14 cellular contexts compared by ENCODE assay signal in the genomic region with DNA sequence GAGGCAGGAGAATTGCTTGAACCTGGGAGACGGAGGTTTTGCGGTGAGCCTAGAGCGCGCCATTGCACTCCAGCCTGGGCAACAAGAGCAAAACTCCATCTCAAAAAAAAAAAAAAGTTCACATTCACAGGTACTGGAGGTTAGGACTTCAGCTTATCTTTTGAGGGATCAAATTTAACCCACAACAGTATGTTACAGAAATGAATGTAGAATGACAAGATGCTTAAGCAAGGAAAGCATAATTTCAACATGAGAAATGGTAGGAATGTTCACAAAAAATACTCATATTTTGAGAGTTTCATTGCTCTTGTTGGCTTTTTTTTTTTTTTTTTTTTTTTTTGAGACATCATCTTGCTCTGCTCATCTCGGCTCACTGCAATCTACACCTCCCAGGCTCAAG. TPM values are rescaled to one million over a fixed set of nuclear protein-coding genes. Genes with fewer than 3 reads are reported as not detected.
A peak's percentile ranks its signal among the peaks of the same experiment; 100 is the strongest.
DNase-seq lines count a peak whose midpoint lies in the region; ATAC-seq and TF ChIP-seq lines count a peak whose summit lies in the region.
"Had no signal": no experiment of that assay in that cellular context is flagged by ENCODE, and none has a peak within 500 bp of the region (broad histone marks: within the 10 kb centered on the region; RNA-seq: fewer than 3 reads in every experiment).

No MANE protein-coding gene starts in this region.

- H2AK9ac ChIP-seq in IMR-90 (replicated peaks; ENCODE audit: low read depth, low read length, poor library complexity), result no peak overlapping the region

- no peak overlapping the region for H4K5ac ChIP-seq in IMR-90 (ENCODE audit: low read depth, low read length)

- intact Hi-C loops in CD4-positive, alpha-beta T cell (cut with DNase I, micrococcal nuclease), result loop anchor here (5.0 to 10.0 kb wide), 5 partner anchors 192 to 828 kb away; a partner anchor contains a TSS
- intact Hi-C loops in IMR-90 (cut with micrococcal nuclease) (loop anchor here (10.0 kb wide), 1 partner anchor 258 kb away; a partner anchor contains a TSS), thyroid gland (cut with DNase I) (no loop called here), spleen (cut with DNase I; ENCODE audit: low total_unique reads) (no loop called here)
- intact Hi-C loops in activated T-helper 2 cell treated with anti-CD3 and anti-CD28 coated beads, Interferon-gamma antibody, Interleukin-2, Interleukin-4, amounts not matched to agents 10 μg/mL and 5 μg/mL and 100 μg/mL, durations not matched to agents 14 hours and 24 hours and 36 hours (cut with micrococcal nuclease), result loop anchor here (1.0 to 10.0 kb wide), 4 partner anchors 11 to 465 kb away; a partner anchor contains a TSS

- peaks cover 31% of the 10 kb centered on the region for H3K4me1 Mint-ChIP-seq in CD4-positive, alpha-beta T cell (ENCODE audit: low read depth)
- H3K4me1 Mint-ChIP-seq in activated T-helper 2 cell treated with anti-CD3 and anti-CD28 coated beads, Interferon-gamma antibody, Interleukin-2, Interleukin-4, amounts not matched to agents 10 μg/mL and 5 μg/mL and 100 μg/mL, durations not matched to agents 14 hours and 24 hours and 36 hours (ENCODE audit: low read depth), result peaks cover 30% of the 10 kb centered on the region
- peaks cover 32% of the 10 kb centered on the region for H3K4me1 Mint-ChIP-seq in activated CD8-positive, alpha-beta memory T cell treated with anti-CD3 and anti-CD28 coated beads, Interleukin-2, amount 10 ng/mL, durations not matched to agents 7 days and 5 days

- H3K4me2 ChIP-seq in IMR-90 (ENCODE audit: low read depth, low read length), result no peak overlapping the region

- H3K27ac ChIP-seq in CD4-positive, alpha-beta T cell (ENCODE audit: low read depth, low read length), result no peak overlapping the region
- H3K27ac ChIP-seq in IMR-90 (ENCODE audit: insufficient read depth, low read length) (no peak overlapping the region), thyroid gland (no peak overlapping the region), spleen (no peak overlapping the region)

- no peaks in the 10 kb centered on the region for H3K27me3 ChIP-seq in CD4-positive, alpha-beta T cell (ENCODE audit: control insufficient read depth, insufficient read depth, low read length)
- H3K27me3 ChIP-seq in IMR-90 (ENCODE audit: control insufficient read depth, insufficient read depth, low read length) (no peaks in the 10 kb centered on the region), thyroid gland (peaks cover 3% of the 10 kb centered on the region), spleen (replicated peaks in 1 of 7) (no peaks in the 10 kb centered on the region)

- peaks cover 4 to 6% of the 10 kb centered on the region in 2 experiments; a peak in 3 of 4 replicates for H3K79me1 ChIP-seq in IMR-90 (ENCODE audit: low read depth in 1 of 2, low read length in 2 of 2)

- in situ Hi-C loops in IMR-90 (cut with MboI; ENCODE audit: low sequenced_read_pairs), result no loop called here

- peaks cover 15% of the 10 kb centered on the region for H3K36me3 Mint-ChIP-seq in CD4-positive, alpha-beta T cell (ENCODE audit: low read depth)
- peaks cover 21% of the 10 kb centered on the region for H3K36me3 Mint-ChIP-seq in activated T-helper 2 cell treated with anti-CD3 and anti-CD28 coated beads, Interferon-gamma antibody, Interleukin-2, Interleukin-4, amounts not matched to agents 10 μg/mL and 5 μg/mL and 100 μg/mL, durations not matched to agents 14 hours and 24 hours and 36 hours (ENCODE audit: low read depth)
- H3K36me3 Mint-ChIP-seq in activated CD8-positive, alpha-beta memory T cell treated with anti-CD3 and anti-CD28 coated beads, Interleukin-2, amount 10 ng/mL, durations not matched to agents 7 days and 5 days, result peaks cover 8% of the 10 kb centered on the region

- no peak overlapping the region for H4K91ac ChIP-seq in IMR-90 (ENCODE audit: insufficient read depth, low read depth, low read length)

- no peaks in the 10 kb centered on the region for H3K9me3 Mint-ChIP-seq in CD4-positive, alpha-beta T cell
- H3K9me3 Mint-ChIP-seq in activated T-helper 2 cell treated with anti-CD3 and anti-CD28 coated beads, Interferon-gamma antibody, Interleukin-2, Interleukin-4, amounts not matched to agents 10 μg/mL and 5 μg/mL and 100 μg/mL, durations not matched to agents 14 hours and 24 hours and 36 hours, result no peaks in the 10 kb centered on the region
- H3K9me3 Mint-ChIP-seq in activated CD8-positive, alpha-beta memory T cell treated with anti-CD3 and anti-CD28 coated beads, Interleukin-2, amount 10 ng/mL, durations not matched to agents 7 days and 5 days (ENCODE audit: low read depth), result no peaks in the 10 kb centered on the region
- H3K9me3 Mint-ChIP-seq: CD8-positive, alpha-beta T cell; HFFc6 had no signal

- no peak for TF ChIP-seq CTCF in CD4-positive, alpha-beta T cell (IDR thresholded peaks at IDR 0.05)
- no peak for TF ChIP-seq CTCF in IMR-90 (conservative IDR thresholded peaks at IDR 0.05; ENCODE audit: low read depth, low read length)
- no peak for TF ChIP-seq CTCF in thyroid gland (IDR thresholded peaks at IDR 0.05)
- TF ChIP-seq CTCF in spleen (IDR thresholded peaks at IDR 0.05 in 8 of 11, conservative IDR thresholded peaks at IDR 0.05 in 3 of 11), result no peak

- BruUV-seq in IMR-90 (replicated peaks; lab: Mats Ljungman, UMichigan), result no TSS peak

- H3K27ac Mint-ChIP-seq in CD4-positive, alpha-beta T cell, result no peak overlapping the region
- peak overlapping the region; percentile 22 for H3K27ac Mint-ChIP-seq in activated T-helper 2 cell treated with anti-CD3 and anti-CD28 coated beads, Interferon-gamma antibody, Interleukin-2, Interleukin-4, amounts not matched to agents 10 μg/mL and 5 μg/mL and 100 μg/mL, durations not matched to agents 14 hours and 24 hours and 36 hours
- H3K27ac Mint-ChIP-seq in activated CD8-positive, alpha-beta memory T cell treated with anti-CD3 and anti-CD28 coated beads, Interleukin-2, amount 10 ng/mL, durations not matched to agents 7 days and 5 days, result no peak overlapping the region
- H3K27ac Mint-ChIP-seq: HFFc6 had no signal

- DNase-seq in CD4-positive, alpha-beta T cell, result no peak
- DNase-seq in IMR-90, result no peak
- no peak for DNase-seq in activated T-helper 2 cell treated with anti-CD3 and anti-CD28 coated beads, Interferon-gamma antibody, Interleukin-2, Interleukin-4, amounts not matched to agents 10 μg/mL and 5 μg/mL and 100 μg/mL, durations not matched to agents 14 hours and 24 hours and 36 hours (ENCODE audit: low spot score)
- no peak for DNase-seq in activated CD8-positive, alpha-beta memory T cell treated with anti-CD3 and anti-CD28 coated beads, Interleukin-2, amount 10 ng/mL, durations not matched to agents 7 days and 5 days
- DNase-seq in thyroid gland, result no peak
- DNase-seq in spleen, result no peak
- DNase-seq: C1 segment of cervical spinal cord; Caco-2; CD8-positive, alpha-beta T cell; DMS153; DND-41; GOT3; HFFc6 had no signal

- no peaks in the 10 kb centered on the region for H3K27me3 Mint-ChIP-seq in CD4-positive, alpha-beta T cell
- no peaks in the 10 kb centered on the region for H3K27me3 Mint-ChIP-seq in activated T-helper 2 cell treated with anti-CD3 and anti-CD28 coated beads, Interferon-gamma antibody, Interleukin-2, Interleukin-4, amounts not matched to agents 10 μg/mL and 5 μg/mL and 100 μg/mL, durations not matched to agents 14 hours and 24 hours and 36 hours (ENCODE audit: low read depth)
- no peaks in the 10 kb centered on the region for H3K27me3 Mint-ChIP-seq in activated CD8-positive, alpha-beta memory T cell treated with anti-CD3 and anti-CD28 coated beads, Interleukin-2, amount 10 ng/mL, durations not matched to agents 7 days and 5 days

- no peaks in the 10 kb centered on the region for H3K9me3 ChIP-seq in CD4-positive, alpha-beta T cell (ENCODE audit: control insufficient read depth, low read length)
- no peaks in the 10 kb centered on the region for H3K9me3 ChIP-seq in IMR-90 (ENCODE audit: control insufficient read depth, insufficient read depth, low read length)
- no peaks in the 10 kb centered on the region for H3K9me3 ChIP-seq in thyroid gland
- no peaks in the 10 kb centered on the region for H3K9me3 ChIP-seq in spleen
- H3K9me3 ChIP-seq: Caco-2, HAP-1 had no signal

- dilution Hi-C loops in IMR-90 (cut with HindIII; ENCODE audit: low sequenced_read_pairs, unreplicated experiment), result no loop called here

- H3K4me3 ChIP-seq in IMR-90 (ENCODE audit: insufficient read depth, low read depth, low read length) (no peak overlapping the region), thyroid gland (replicated peaks in 1 of 3) (no peak overlapping the region), spleen (no peak overlapping the region)
- H3K4me3 ChIP-seq: HAP-1 had no signal

- no peak overlapping the region for H3K4ac ChIP-seq in IMR-90 (ENCODE audit: low read depth, low read length)

- no peak overlapping the region for H3K23ac ChIP-seq in IMR-90 (ENCODE audit: low read depth, low read length)

- ATAC-seq in CD4-positive, alpha-beta T cell (ENCODE audit: poor library complexity), result no peak
- no peak for ATAC-seq in IMR-90 (ENCODE audit: low read depth)
- ATAC-seq in activated CD8-positive, alpha-beta memory T cell treated with anti-CD3 and anti-CD28 coated beads, Interleukin-2, amount 10 ng/mL, durations not matched to agents 7 days and 5 days, result no peak
- ATAC-seq: CD8-positive, alpha-beta T cell had no signal

- POLR2A ChIA-PET in CD4-positive, alpha-beta T cell (lab: Charles Lee), result interaction anchor here (0.6 kb wide), 1 partner anchor 16 kb away, joined by 3 read pairs; no protein-coding TSS in a partner anchor
- POLR2A ChIA-PET in IMR-90 (lab: Charles Lee; ENCODE audit: unreplicated experiment), result no interaction called here

- no peak overlapping the region for H3K56ac ChIP-seq in IMR-90 (ENCODE audit: extremely low read depth, insufficient read depth, low read length)

- H3K4me3 Mint-ChIP-seq in CD4-positive, alpha-beta T cell, result peak overlapping the region; percentile 25
- no peak overlapping the region for H3K4me3 Mint-ChIP-seq in activated T-helper 2 cell treated with anti-CD3 and anti-CD28 coated beads, Interferon-gamma antibody, Interleukin-2, Interleukin-4, amounts not matched to agents 10 μg/mL and 5 μg/mL and 100 μg/mL, durations not matched to agents 14 hours and 24 hours and 36 hours (ENCODE audit: low read depth)
- H3K4me3 Mint-ChIP-seq in activated CD8-positive, alpha-beta memory T cell treated with anti-CD3 and anti-CD28 coated beads, Interleukin-2, amount 10 ng/mL, durations not matched to agents 7 days and 5 days, result no peak overlapping the region
- H3K4me3 Mint-ChIP-seq: HFFc6 had no signal

- H3K9me1 ChIP-seq in IMR-90 (ENCODE audit: insufficient read depth, low read length), result no peaks in the 10 kb centered on the region

- WGBS in IMR-90 (ENCODE audit: extremely low coverage in 2 of 2, insufficient read length in 1 of 2), 2 experiments, result no CpG with 5 or more reads among the region's 5 CpGs
- WGBS in thyroid gland, 2 donors, result 97% methylated on average over 5 of the region's 5 CpGs
- WGBS in spleen, 5 donors, result 95 to 99% (median 98%) methylated on average over 5 of the region's 5 CpGs

- no peak overlapping the region for H2BK20ac ChIP-seq in IMR-90 (ENCODE audit: low read depth, low read length)

- TF ChIP-seq RAD21 in IMR-90 (IDR thresholded peaks at IDR 0.05; ENCODE audit: low read length), result no peak

- no peak overlapping the region for H2BK15ac ChIP-seq in IMR-90 (ENCODE audit: low read depth, low read length)

- H4K20me1 ChIP-seq in IMR-90 (ENCODE audit: insufficient read depth, low read length), result peaks cover 7% of the 10 kb centered on the region

- no peak overlapping the region for H4K8ac ChIP-seq in IMR-90 (ENCODE audit: low read depth in 2 of 2, low read length in 2 of 2)

- H3K4me1 ChIP-seq in IMR-90 (ENCODE audit: control insufficient read depth, insufficient read depth, low read length), result peaks cover 2% of the 10 kb centered on the region
- peaks cover 11 to 26% of the 10 kb centered on the region in 2 donors for H3K4me1 ChIP-seq in thyroid gland
- peaks cover 17 to 30% (median 23%) of the 10 kb centered on the region in 6 donors for H3K4me1 ChIP-seq in spleen

- no peak overlapping the region for H3K9ac ChIP-seq in IMR-90 (ENCODE audit: low read depth, low read length)

- no peak overlapping the region for H3K18ac ChIP-seq in IMR-90 (ENCODE audit: low read depth, low read length)

- H3K36me3 ChIP-seq in IMR-90 (ENCODE audit: control insufficient read depth, insufficient read depth, low read length) (no peaks in the 10 kb centered on the region; the same call in 1 of the 2 replicates), thyroid gland (no peaks in the 10 kb centered on the region), spleen (no peaks in the 10 kb centered on the region)
- H3K36me3 ChIP-seq: HAP-1 had no signal

- no peak overlapping the region for H2AFZ ChIP-seq in IMR-90 (replicated peaks; ENCODE audit: low read length, poor library complexity)

- no peak overlapping the region for H2BK120ac ChIP-seq in IMR-90 (ENCODE audit: low read depth, low read length)

- no peak overlapping the region for H2BK5ac ChIP-seq in IMR-90 (ENCODE audit: low read depth, low read length, poor library complexity, severe bottlenecking)

- CTCF ChIA-PET in CD4-positive, alpha-beta T cell (lab: Charles Lee), result interaction anchor here (0.7 kb wide), 1 partner anchor 32 kb away, joined by 3 read pairs; a partner anchor contains a TSS
- CTCF ChIA-PET in IMR-90 (lab: Yijun Ruan, JAX), result no interaction called here
- CTCF ChIA-PET in activated CD8-positive, alpha-beta memory T cell treated with anti-CD3 and anti-CD28 coated beads, Interleukin-2, amount 10 ng/mL, durations not matched to agents 7 days and 5 days (lab: Charles Lee), result no interaction called here

- peak overlapping the region; percentile 9; the same call in 1 of the 2 replicates for H2AK5ac ChIP-seq in IMR-90 (ENCODE audit: low read depth, low read length)

- H3K14ac ChIP-seq in IMR-90 (replicated peaks; ENCODE audit: low read depth, low read length), result no peak overlapping the region

- TF ChIP-seq POLR2A in IMR-90 (IDR thresholded peaks at IDR 0.05; ENCODE audit: low read depth, low read length) (no peak), thyroid gland (IDR thresholded peaks at IDR 0.05) (no peak), spleen (IDR thresholded peaks at IDR 0.05) (no peak)

RNA-seq across cellular contexts. Expression of a gene that starts 1.9 kb away (rescaled TPM):
- 10 to 100 TPM; 46.0 to 46.8 TPM for total RNA-seq in CD4-positive, alpha-beta T cell
- total RNA-seq in IMR-90 (2012; rRNA removed) (92.8 and 177 TPM in 2 replicates), thyroid gland (10 to 100 TPM; 54.5 to 82.4 (median 67.5) TPM), spleen (100 to 1,000 TPM in 5 of 7 donors, 10 to 100 TPM in 2; 75.5 to 124 (median 104) TPM)
- polyA plus RNA-seq in IMR-90 (2012; rRNA removed) (46.1 and 66.6 TPM in 2 replicates), spleen (10 to 100 TPM; 18.2 to 23.3 (median 19.5) TPM)
- polyA plus RNA-seq in IMR-90 (2012; cell fraction: cytosol; rRNA removed), result 4.9 and 7.2 TPM in 2 replicates
- polyA plus RNA-seq in IMR-90 (2012; cell fraction: nucleus; rRNA removed; ENCODE audit: low replicate concordance), result 16.7 and 91.2 TPM in 2 replicates
- 48.9 and 55.7 TPM in 2 replicates for total RNA-seq in activated T-helper 2 cell treated with anti-CD3 and anti-CD28 coated beads, Interferon-gamma antibody, Interleukin-2, Interleukin-4, amounts not matched to agents 10 μg/mL and 5 μg/mL and 100 μg/mL, durations not matched to agents 14 hours and 24 hours and 36 hours
- 10 to 100 TPM; 56.5 to 59.1 TPM for total RNA-seq in activated CD8-positive, alpha-beta memory T cell treated with anti-CD3 and anti-CD28 coated beads, Interleukin-2, amount 10 ng/mL, durations not matched to agents 7 days and 5 days

RNA-seq across cellular contexts. Expression of a gene that starts 32.3 kb away (rescaled TPM):
- total RNA-seq in CD4-positive, alpha-beta T cell, result not detected
- total RNA-seq in IMR-90 (2012; rRNA removed) (12.5 and 13.1 TPM in 2 replicates), thyroid gland (under 1 TPM in 1 of 4 donors, not detected in 3; 0.11 TPM), spleen (under 1 TPM in 3 of 7 donors, not detected in 4; 0.06 to 0.94 (median 0.10) TPM)
- polyA plus RNA-seq in IMR-90 (2012; rRNA removed) (7.8 and 8.1 TPM in 2 replicates), spleen (under 1 TPM in 2 of 3 donors, not detected in 1; 0.03 to 0.04 TPM)
- 2.5 and 4.1 TPM in 2 replicates for polyA plus RNA-seq in IMR-90 (2012; cell fraction: cytosol; rRNA removed)
- polyA plus RNA-seq in IMR-90 (2012; cell fraction: nucleus; rRNA removed; ENCODE audit: low replicate concordance), result 4.3 and 6.7 TPM in 2 replicates
- total RNA-seq in activated T-helper 2 cell treated with anti-CD3 and anti-CD28 coated beads, Interferon-gamma antibody, Interleukin-2, Interleukin-4, amounts not matched to agents 10 μg/mL and 5 μg/mL and 100 μg/mL, durations not matched to agents 14 hours and 24 hours and 36 hours, result not detected in 2 replicates
- not detected for total RNA-seq in activated CD8-positive, alpha-beta memory T cell treated with anti-CD3 and anti-CD28 coated beads, Interleukin-2, amount 10 ng/mL, durations not matched to agents 7 days and 5 days
- total RNA-seq: Caco-2; CD8-positive, alpha-beta T cell had no signal

Comparison
In these comparisons a context has a peak if more than half of its experiments do, and no peak if none do; other contexts are left out.
1. intact Hi-C loops: an anchor here in CD4-positive, alpha-beta T cell (5.0 to 10.0 kb wide), IMR-90 (10.0 kb wide) and activated T-helper 2 cell treated with anti-CD3 and anti-CD28 coated beads, Interferon-gamma antibody, Interleukin-2, Interleukin-4, amounts not matched to agents 10 μg/mL and 5 μg/mL and 100 μg/mL, durations not matched to agents 14 hours and 24 hours and 36 hours (1.0 to 10.0 kb wide); none called in thyroid gland and spleen.